Comparison of ENCODE assay signal across 12 cellular contexts in the genomic region with DNA sequence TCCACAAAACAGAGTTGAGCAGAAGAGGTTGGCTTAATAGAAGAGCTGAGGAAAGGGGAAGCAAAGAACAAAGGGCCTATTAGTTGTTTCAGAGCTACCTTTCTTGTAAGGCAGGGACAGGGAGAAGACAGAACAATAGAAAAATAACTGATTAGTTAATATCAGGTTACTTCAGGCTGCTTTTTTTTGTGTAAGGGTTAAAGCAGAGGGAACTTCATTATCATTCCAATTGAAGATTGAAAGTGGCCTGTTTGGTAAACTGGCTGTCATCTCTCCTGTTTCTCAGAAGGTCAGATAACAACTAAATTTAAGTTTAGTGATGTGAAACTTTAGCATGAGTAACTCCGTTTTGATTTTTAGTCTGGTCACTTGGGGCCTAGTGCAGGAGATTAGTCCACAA. TPM values are rescaled to one million over a fixed set of nuclear protein-coding genes. Genes with fewer than 3 reads are reported as not detected.
DNase-seq lines count a peak whose midpoint lies in the region; ATAC-seq and TF ChIP-seq lines count a peak whose summit lies in the region.
"Had no signal": no experiment of that assay in that cellular context is flagged by ENCODE, and none has a peak within 500 bp of the region (broad histone marks: within the 10 kb centered on the region; RNA-seq: fewer than 3 reads in every experiment).

No MANE protein-coding gene starts in this region.

- peaks cover 57% of the 10 kb centered on the region for H3K4me1 ChIP-seq in DOHH2 (ENCODE audit: control insufficient read depth, low read length)
- peaks cover 60% of the 10 kb centered on the region for H3K4me1 ChIP-seq in Karpas-422 (ENCODE audit: low read length)
- peaks cover 10 to 62% of the 10 kb centered on the region in 2 donors for H3K4me1 ChIP-seq in muscle layer of duodenum (ENCODE audit: control insufficient read depth in 1 of 2, insufficient read depth in 2 of 2, low read length in 2 of 2)

- H3K79me2 ChIP-seq in DOHH2 (ENCODE audit: control insufficient read depth, low read length) = peaks cover 100% of the 10 kb centered on the region
- peaks cover 99% of the 10 kb centered on the region for H3K79me2 ChIP-seq in Karpas-422 (ENCODE audit: low read length)

- H3K4me2 ChIP-seq in DOHH2 (ENCODE audit: low read length) (peak overlapping the region; percentile 57), Karpas-422 (ENCODE audit: low read depth, low read length, poor library complexity, severe bottlenecking) (peak overlapping the region; percentile 78)
- H3K4me2 ChIP-seq: SK-N-SH had no signal

- no peaks in the 10 kb centered on the region for H3K27me3 ChIP-seq in DOHH2 (ENCODE audit: control insufficient read depth, low read length)
- H3K27me3 ChIP-seq in Karpas-422 (ENCODE audit: low read length) = no peaks in the 10 kb centered on the region
- no peaks in the 10 kb centered on the region for H3K27me3 ChIP-seq in muscle layer of duodenum (ENCODE audit: low read depth, low read length)
- H3K27me3 ChIP-seq: foreskin keratinocyte had no signal

- ATAC-seq in HG02759 (IDR thresholded peaks at IDR 0.05; ENCODE audit: unreplicated experiment) (no peak), left ventricle myocardium superior (no peak)
- ATAC-seq: foreskin keratinocyte had no signal

- no peaks in the 10 kb centered on the region for H3K9me3 Mint-ChIP-seq in activated T-helper 1 cell treated with anti-CD3 and anti-CD28 coated beads, Interleukin-12 subunit alpha, Interleukin-12 subunit beta, Interleukin-2, Interleukin-4 antibody, amounts not matched to agents 30 ng/mL and 10 ng/mL and 1 ng/mL, durations not matched to agents 14 hours and 24 hours and 36 hours

- no peaks in the 10 kb centered on the region for H3K27me3 Mint-ChIP-seq in activated T-helper 1 cell treated with anti-CD3 and anti-CD28 coated beads, Interleukin-12 subunit alpha, Interleukin-12 subunit beta, Interleukin-2, Interleukin-4 antibody, amounts not matched to agents 30 ng/mL and 10 ng/mL and 1 ng/mL, durations not matched to agents 14 hours and 24 hours and 36 hours (ENCODE audit: insufficient read depth)

- DNase-seq in Karpas-422 (peak; percentile 56), SW 1271 (lab: John Stamatoyannopoulos, UW) (no peak), iPS-NIHi11 (ENCODE audit: low spot score) (no peak), left ventricle myocardium superior (no peak)
- no peak for DNase-seq in activated T-helper 1 cell treated with anti-CD3 and anti-CD28 coated beads, Interleukin-12 subunit alpha, Interleukin-12 subunit beta, Interleukin-2, Interleukin-4 antibody, amounts not matched to agents 30 ng/mL and 10 ng/mL and 1 ng/mL, durations not matched to agents 14 hours and 24 hours and 36 hours (ENCODE audit: low spot score)
- DNase-seq: caudate nucleus, foreskin keratinocyte, KG1, SK-N-SH had no signal

- peak overlapping the region; percentile 30 for H3K9ac ChIP-seq in Karpas-422 (ENCODE audit: low read length)
- H3K9ac ChIP-seq: SK-N-SH had no signal

- peak overlapping the region; percentile 8 for H3K4me3 Mint-ChIP-seq in activated T-helper 1 cell treated with anti-CD3 and anti-CD28 coated beads, Interleukin-12 subunit alpha, Interleukin-12 subunit beta, Interleukin-2, Interleukin-4 antibody, amounts not matched to agents 30 ng/mL and 10 ng/mL and 1 ng/mL, durations not matched to agents 14 hours and 24 hours and 36 hours

- no peaks in the 10 kb centered on the region for H3K9me2 ChIP-seq in DOHH2 (replicated peaks; ENCODE audit: control insufficient read depth, low read length)
- H3K9me2 ChIP-seq in Karpas-422 (replicated peaks; ENCODE audit: insufficient read depth, low read length) = no peaks in the 10 kb centered on the region
- H3K9me2 ChIP-seq: SK-N-SH had no signal

- H3K4me3 ChIP-seq in DOHH2 (ENCODE audit: low read length) = peak overlapping the region; percentile 46
- H3K4me3 ChIP-seq in Karpas-422 (ENCODE audit: low read length) = peak overlapping the region; percentile 48
- no peak overlapping the region for H3K4me3 ChIP-seq in muscle layer of duodenum (ENCODE audit: low read depth in 1 of 2, low read length in 2 of 2)

- H4K20me1 ChIP-seq in DOHH2 (ENCODE audit: control insufficient read depth, insufficient read depth, low read depth, low read length) = peaks cover 42% of the 10 kb centered on the region
- peaks cover 78% of the 10 kb centered on the region for H4K20me1 ChIP-seq in Karpas-422 (ENCODE audit: insufficient read depth, low read depth, low read length)

- peaks cover 25% of the 10 kb centered on the region for H3F3A ChIP-seq in DOHH2 (ENCODE audit: control insufficient read depth, insufficient read depth)

- TF ChIP-seq CTCF in DOHH2 (IDR thresholded peaks at IDR 0.05; ENCODE audit: low read depth, low read length, poor library complexity, severe bottlenecking) = no peak

- H3K27ac Mint-ChIP-seq in activated T-helper 1 cell treated with anti-CD3 and anti-CD28 coated beads, Interleukin-12 subunit alpha, Interleukin-12 subunit beta, Interleukin-2, Interleukin-4 antibody, amounts not matched to agents 30 ng/mL and 10 ng/mL and 1 ng/mL, durations not matched to agents 14 hours and 24 hours and 36 hours = peak overlapping the region; percentile 7

- H3K9me3 ChIP-seq in DOHH2 (ENCODE audit: control insufficient read depth, insufficient read depth, low read length) (no peaks in the 10 kb centered on the region), Karpas-422 (ENCODE audit: low read length) (no peaks in the 10 kb centered on the region), muscle layer of duodenum (ENCODE audit: control insufficient read depth in 1 of 2, low read length in 2 of 2) (no peaks in the 10 kb centered on the region)
- H3K9me3 ChIP-seq: SK-N-SH had no signal

- H3K36me3 ChIP-seq in DOHH2 (ENCODE audit: control insufficient read depth, low read length) (peaks cover 39% of the 10 kb centered on the region), Karpas-422 (ENCODE audit: insufficient read depth, low read length) (peaks cover 21% of the 10 kb centered on the region), muscle layer of duodenum (ENCODE audit: control insufficient read depth in 1 of 2, insufficient read depth in 2 of 2, low read length in 2 of 2) (peaks cover 4 to 18% of the 10 kb centered on the region in 2 donors)

- H3K27ac ChIP-seq in DOHH2 (ENCODE audit: low read depth, low read length) (peak overlapping the region; percentile 66), Karpas-422 (ENCODE audit: low read length) (peak overlapping the region; percentile 90), muscle layer of duodenum (ENCODE audit: low read length) (peak overlapping the region; percentile 11)
- H3K27ac ChIP-seq: foreskin keratinocyte had no signal

- peaks cover 28% of the 10 kb centered on the region for H3K36me3 Mint-ChIP-seq in activated T-helper 1 cell treated with anti-CD3 and anti-CD28 coated beads, Interleukin-12 subunit alpha, Interleukin-12 subunit beta, Interleukin-2, Interleukin-4 antibody, amounts not matched to agents 30 ng/mL and 10 ng/mL and 1 ng/mL, durations not matched to agents 14 hours and 24 hours and 36 hours (ENCODE audit: low read depth)

- intact Hi-C loops in activated T-helper 1 cell treated with anti-CD3 and anti-CD28 coated beads, Interleukin-12 subunit alpha, Interleukin-12 subunit beta, Interleukin-2, Interleukin-4 antibody, amounts not matched to agents 30 ng/mL and 10 ng/mL and 1 ng/mL, durations not matched to agents 14 hours and 24 hours and 36 hours (cut with micrococcal nuclease) = loop anchor here (2.0 kb wide), 1 partner anchor 14 kb away; no protein-coding TSS in a partner anchor
- intact Hi-C loops in left ventricle myocardium superior (cut with micrococcal nuclease) = no loop called here

- H2AFZ ChIP-seq in Karpas-422 (ENCODE audit: low read length) = no peak overlapping the region

- H3K4me1 Mint-ChIP-seq in activated T-helper 1 cell treated with anti-CD3 and anti-CD28 coated beads, Interleukin-12 subunit alpha, Interleukin-12 subunit beta, Interleukin-2, Interleukin-4 antibody, amounts not matched to agents 30 ng/mL and 10 ng/mL and 1 ng/mL, durations not matched to agents 14 hours and 24 hours and 36 hours (ENCODE audit: low read depth) = peaks cover 60% of the 10 kb centered on the region

RNA-seq across cellular contexts. Expression of a gene that starts 22.3 kb away (rescaled TPM):
- 120 and 223 TPM in 2 replicates for total RNA-seq in Karpas-422 (2014; rRNA removed; shearing (Covaris generic); ENCODE audit: low replicate concordance)
- total RNA-seq in activated T-helper 1 cell treated with anti-CD3 and anti-CD28 coated beads, Interleukin-12 subunit alpha, Interleukin-12 subunit beta, Interleukin-2, Interleukin-4 antibody, amounts not matched to agents 30 ng/mL and 10 ng/mL and 1 ng/mL, durations not matched to agents 14 hours and 24 hours and 36 hours = 293 and 318 TPM in 2 replicates
- total RNA-seq in left ventricle myocardium superior = 130 TPM

Comparison
In these comparisons a context has a peak if more than half of its experiments do, and no peak if none do; other contexts are left out.
1. H3K27ac ChIP-seq: peak in every context shown above with its lines; median percentile 90 in Karpas-422; 66 in DOHH2; 11 in muscle layer of duodenum.
2. H3K4me3 ChIP-seq: peak in DOHH2 (single experiment) and Karpas-422 (single experiment); none in muscle layer of duodenum (0 of 2).